17 cellular contexts compared by ENCODE assay signal in genomic region chr21:43815991-43816390, GRCh38. TPM values are rescaled to one million over a fixed set of nuclear protein-coding genes. Genes with fewer than 3 reads are reported as not detected.
DNase-seq lines count a peak whose midpoint lies in the region; ATAC-seq, FAIRE-seq and TF ChIP-seq lines count a peak whose summit lies in the region.
"Had no signal": no experiment of that assay in that cellular context is flagged by ENCODE, and none has a peak within 500 bp of the region (broad histone marks: within the 10 kb centered on the region; RNA-seq: fewer than 3 reads in every experiment).

No MANE protein-coding gene starts in this region.

- peak overlapping the region; percentile 48 for H2AK5ac ChIP-seq in neuronal stem cell (ENCODE audit: low read depth, low read length)

- 88% methylated on average over 12 of the region's 15 CpGs for WGBS in K562 (ENCODE audit: insufficient coverage, low coverage, missing lambda C conversion rate)
- no CpG with 5 or more reads among the region's 15 CpGs for WGBS in neuronal stem cell (ENCODE audit: extremely low coverage in 2 of 2, insufficient read length in 2 of 2, insufficient replicate concordance in 1 of 2), 2 donors

- peaks cover 4 to 7% of the 10 kb centered on the region in 2 donors for H3K36me3 Mint-ChIP-seq in activated T-cell treated with anti-CD3 and anti-CD28 coated beads, Interleukin-2, amount 50 U/mL, for 72 hours (ENCODE audit: insufficient read depth in 2 of 2)

- peak overlapping the region; percentile 0 for H3K4ac ChIP-seq in neuronal stem cell (ENCODE audit: low read length)

- H3K4me2 ChIP-seq in K562 (ENCODE audit: insufficient read depth, low read length): no peak overlapping the region
- no peak overlapping the region for H3K4me2 ChIP-seq in neuronal stem cell (ENCODE audit: insufficient read depth, low read length, poor library complexity, severe bottlenecking)

- no peak for TF ChIP-seq RAD21 in K562 (CRISPR knock-in tag; conservative IDR thresholded peaks at IDR 0.05 in 1 of 2, IDR thresholded peaks at IDR 0.05 in 1 of 2)

- no peak overlapping the region for H4K8ac ChIP-seq in neuronal stem cell (ENCODE audit: low read depth, low read length)

- H3K79me2 ChIP-seq in K562 (ENCODE audit: control insufficient read depth, insufficient read depth, low read length): no peaks in the 10 kb centered on the region

- no peak overlapping the region for H3K27ac Mint-ChIP-seq in activated T-cell treated with anti-CD3 and anti-CD28 coated beads, Interleukin-2, amount 50 U/mL, for 72 hours
- H3K27ac Mint-ChIP-seq: CD4-positive, alpha-beta T cell had no signal

- no peaks in the 10 kb centered on the region for H3K36me3 ChIP-seq in right atrium auricular region
- no peaks in the 10 kb centered on the region for H3K36me3 ChIP-seq in NT2/D1 (ENCODE audit: insufficient read depth, insufficient read length, low read length)
- H3K36me3 ChIP-seq in K562 (ENCODE audit: control insufficient read depth, insufficient read depth, low read length): no peaks in the 10 kb centered on the region
- no peaks in the 10 kb centered on the region for H3K36me3 ChIP-seq in neuronal stem cell (replicated peaks in 1 of 2; ENCODE audit: control insufficient read depth in 2 of 2, insufficient read depth in 2 of 2, low read length in 2 of 2)

- no peak overlapping the region for H3K4me3 Mint-ChIP-seq in activated T-cell treated with anti-CD3 and anti-CD28 coated beads, Interleukin-2, amount 50 U/mL, for 72 hours
- H3K4me3 Mint-ChIP-seq: CD4-positive, alpha-beta T cell had no signal

- no peak for ATAC-seq in Right ventricle myocardium superior (ENCODE audit: poor library complexity)
- no peak for ATAC-seq in K562
- no peak for ATAC-seq in activated T-cell treated with anti-CD3 and anti-CD28 coated beads, Interleukin-2, amount 50 U/mL, for 72 hours (replicated peaks in 1 of 2)
- ATAC-seq in GM19397 (IDR thresholded peaks at IDR 0.05; ENCODE audit: unreplicated experiment): no peak
- ATAC-seq in HG02870 (IDR thresholded peaks at IDR 0.05; ENCODE audit: unreplicated experiment): no peak

- peaks cover 6% of the 10 kb centered on the region for H3K27me3 Mint-ChIP-seq in activated T-cell treated with anti-CD3 and anti-CD28 coated beads, Interleukin-2, amount 50 U/mL, for 72 hours (ENCODE audit: low read depth)
- H3K27me3 Mint-ChIP-seq: CD4-positive, alpha-beta T cell had no signal

- H2AFZ ChIP-seq in K562 (ENCODE audit: low read depth, low read length) (no peak overlapping the region), neuronal stem cell (ENCODE audit: low read length) (no peak overlapping the region)

- no peaks in the 10 kb centered on the region for H3K9me1 ChIP-seq in K562 (ENCODE audit: control insufficient read depth, insufficient read depth, low read length)

- in situ Hi-C loops in K562 (cut with MboI): no loop called here

- H3K14ac ChIP-seq in neuronal stem cell (ENCODE audit: low read length): peak overlapping the region; percentile 75

- H3K27me3 ChIP-seq in right atrium auricular region (no peaks in the 10 kb centered on the region), NT2/D1 (ENCODE audit: insufficient read depth, insufficient read length) (no peaks in the 10 kb centered on the region), K562 (ENCODE audit: control insufficient read depth in 2 of 2, insufficient read depth in 2 of 2, low read length in 2 of 2) (no peaks in the 10 kb centered on the region; a peak in 1 of 5 replicates), neuronal stem cell (ENCODE audit: control insufficient read depth in 3 of 3, insufficient read depth in 3 of 3, low read depth in 1 of 3, low read length in 3 of 3) (no peaks in the 10 kb centered on the region)

- H2BK12ac ChIP-seq in neuronal stem cell (ENCODE audit: low read length): no peak overlapping the region

- no peak overlapping the region for H3K27ac ChIP-seq in right atrium auricular region
- no peak overlapping the region for H3K27ac ChIP-seq in K562 (ENCODE audit: extremely low read depth, low read depth, low read length)
- H3K27ac ChIP-seq in neuronal stem cell (replicated peaks; ENCODE audit: low read length): no peak overlapping the region

- H3K4me3 ChIP-seq in right atrium auricular region: no peak overlapping the region
- H3K4me3 ChIP-seq in NT2/D1 (ENCODE audit: insufficient read length, low read depth): no peak overlapping the region
- H3K4me3 ChIP-seq in K562: no peak overlapping the region
- no peak overlapping the region for H3K4me3 ChIP-seq in neuronal stem cell (ENCODE audit: low read length in 2 of 2)

- peaks cover 6% of the 10 kb centered on the region for H3K4me1 Mint-ChIP-seq in activated T-cell treated with anti-CD3 and anti-CD28 coated beads, Interleukin-2, amount 50 U/mL, for 72 hours (ENCODE audit: low read depth)

- H3K9me3 Mint-ChIP-seq in activated T-cell treated with anti-CD3 and anti-CD28 coated beads, Interleukin-2, amount 50 U/mL, for 72 hours: peaks cover 5 to 6% of the 10 kb centered on the region in 2 donors
- H3K9me3 Mint-ChIP-seq: CD4-positive, alpha-beta T cell had no signal

- DNase-seq in Right ventricle myocardium superior: peak; percentile 33
- no peak for DNase-seq in right atrium auricular region (ENCODE audit: low spot score)
- no peak for DNase-seq in NT2/D1 (ENCODE audit: low read depth, low spot score)
- no peak for DNase-seq in K562 (ENCODE audit: extremely low read depth in 1 of 4, low spot score in 3 of 4)
- no peak for DNase-seq in neuronal stem cell (ENCODE audit: low spot score)
- no peak for DNase-seq in activated T-cell treated with anti-CD3 and anti-CD28 coated beads, Interleukin-2, amount 50 U/mL, for 72 hours
- DNase-seq: ACHN, C1 segment of cervical spinal cord, Calu3, DMS 273 treated with DMSO at 0.1 percent for 48 hours, DMS79, HCEC 1CT, IMR-90 had no signal

- H4K20me1 ChIP-seq in K562 (replicated peaks; ENCODE audit: control insufficient read depth, insufficient read depth, low read length): 0 out of 2 replicates have a peak, but pooled peaks cover 4% of the 10 kb centered on the region

- H3K9ac ChIP-seq in NT2/D1 (ENCODE audit: insufficient read length, low read depth): peak overlapping the region; percentile 4
- H3K9ac ChIP-seq in K562 (ENCODE audit: insufficient read depth in 1 of 2, low read depth in 2 of 2, low read length in 2 of 2): peak overlapping the region; percentile 19 to 85; a peak in 2 of 4 replicates
- no peak overlapping the region for H3K9ac ChIP-seq in neuronal stem cell (ENCODE audit: low read depth, low read length, poor library complexity)

- H3K4me1 ChIP-seq in right atrium auricular region (peaks cover 0 to 13% of the 10 kb centered on the region in 2 donors), NT2/D1 (ENCODE audit: insufficient read depth, insufficient read length) (peaks cover 56% of the 10 kb centered on the region), K562 (replicated peaks in 1 of 2; ENCODE audit: control insufficient read depth in 2 of 2, insufficient read depth in 2 of 2, low read length in 2 of 2) (peaks cover 16 to 86% of the 10 kb centered on the region in 2 experiments), neuronal stem cell (ENCODE audit: control insufficient read depth in 2 of 2, insufficient read depth in 1 of 2, low read depth in 1 of 2, low read length in 2 of 2) (peaks cover 6 to 10% of the 10 kb centered on the region in 2 donors)

- no peak for TF ChIP-seq EP300 in K562 (IDR thresholded peaks at IDR 0.05; ENCODE audit: low read length)

- no peak for FAIRE-seq in K562 (lab: Jason Lieb, UNC)
- FAIRE-seq: GM12891 had no signal

- intact Hi-C loops in Right ventricle myocardium superior (cut with DNase I): no loop called here
- intact Hi-C loops in K562 (cut with micrococcal nuclease): no loop called here

- H2BK5ac ChIP-seq in neuronal stem cell (ENCODE audit: low read length): peak overlapping the region; percentile 48

- H3K23ac ChIP-seq in neuronal stem cell (ENCODE audit: low read depth, low read length, poor library complexity): no peak overlapping the region

- peaks cover 0 to 6% of the 10 kb centered on the region in 2 donors for H3K9me3 ChIP-seq in right atrium auricular region
- H3K9me3 ChIP-seq in NT2/D1 (ENCODE audit: insufficient read depth, low read length): no peaks in the 10 kb centered on the region
- no peaks in the 10 kb centered on the region for H3K9me3 ChIP-seq in K562 (replicated peaks; ENCODE audit: control insufficient read depth, insufficient read depth, low read depth, low read length)
- peaks cover 3 to 6% of the 10 kb centered on the region in 2 donors for H3K9me3 ChIP-seq in neuronal stem cell (replicated peaks in 1 of 2; ENCODE audit: control insufficient read depth in 2 of 2, insufficient read depth in 1 of 2, low read depth in 1 of 2, low read length in 2 of 2)

- POLR2A ChIA-PET in K562 (lab: Yijun Ruan, JAX): interaction anchor here (0.6 kb wide), 1 partner anchor 100 kb away, joined by 3 read pairs; no protein-coding TSS in a partner anchor

- H3K18ac ChIP-seq in neuronal stem cell (ENCODE audit: low read length): peak overlapping the region; percentile 50

- TF ChIP-seq POLR2A in K562 (conservative IDR thresholded peaks at IDR 0.05): no peak

- H2BK120ac ChIP-seq in neuronal stem cell (ENCODE audit: low read depth, low read length): no peak overlapping the region

- BruUV-seq in K562 (replicated peaks; lab: Mats Ljungman, UMichigan): no TSS peak

- no peak overlapping the region for H2BK15ac ChIP-seq in neuronal stem cell (ENCODE audit: low read length)

- CTCF ChIA-PET in K562 (lab: Yijun Ruan, JAX; ENCODE audit: low intra/inter-chr PET ratio): no interaction called here

- no peaks in the 10 kb centered on the region for H3K79me1 ChIP-seq in neuronal stem cell (ENCODE audit: low read depth, low read length)

- TF ChIP-seq CTCF in right atrium auricular region (IDR thresholded peaks at IDR 0.05) (no peak), K562 (IDR thresholded peaks at IDR 0.05 in 2 of 3, conservative IDR thresholded peaks at IDR 0.05 in 1 of 3; ENCODE audit: insufficient read depth in 2 of 3, low read depth in 1 of 3, low read length in 3 of 3) (no peak)

- H4K91ac ChIP-seq in neuronal stem cell (ENCODE audit: low read depth, low read length, poor library complexity): peak overlapping the region; percentile 38

RNA-seq across cellular contexts. Expression of gene RRP1, which starts 26.6 kb away (rescaled TPM):
- total RNA-seq in Right ventricle myocardium superior (9.4 TPM), right atrium auricular region (1 to 10 TPM; 5.7 to 10.0 TPM), K562 (2014; rRNA removed) (68.6 and 84.3 TPM in 2 replicates), K562 (2014; rRNA removed; fragmentation: Illumina TruSeq; extraction: Trizol) (40.5 and 48.5 TPM in 2 replicates), K562 (2015; rRNA removed; fragmentation: Illumina TruSeq; extraction: Trizol) (51.6 and 52.9 TPM in 2 replicates), K562 (2021) (89.1 and 105 TPM in 2 replicates)
- 200 and 398 TPM in 2 replicates for total RNA-seq in K562 (2011; cell fraction: chromatin; rRNA removed; ENCODE audit: low replicate concordance)
- 176 and 196 TPM in 2 replicates for total RNA-seq in K562 (2011; cell fraction: nucleolus; rRNA removed)
- total RNA-seq in K562 (2011; cell fraction: nucleoplasm; rRNA removed): 186 and 220 TPM in 2 replicates
- polyA plus RNA-seq in K562 (2011; rRNA removed) (38.0 and 47.3 TPM in 2 replicates), K562 (2014; fragmentation: Illumina TruSeq; extraction: Trizol) (79.7 and 97.5 TPM in 2 replicates), K562 (2014; fragmentation: Nextera tagmentation; extraction: Ambion mirVana) (1 to 10 TPM in 1 of 2 experiments, under 1 TPM in 1; 0.89 to 1.8 TPM), K562 (2014; rRNA removed) (60.2 and 64.7 TPM in 2 replicates)
- 22.9 and 23.5 TPM in 2 replicates for polyA plus RNA-seq in K562 (2011; cell fraction: cytosol; rRNA removed)
- 233 and 286 TPM in 2 replicates for polyA plus RNA-seq in K562 (2011; cell fraction: nucleus; rRNA removed)
- polyA plus RNA-seq in K562 (2012): 35.6 and 62.2 TPM in 2 replicates
- 23.9 and 28.6 TPM in 2 replicates for polyA minus RNA-seq in K562 (2011; rRNA and poly(A)+ RNA removed)
- 20.8 and 22.0 TPM in 2 replicates for polyA minus RNA-seq in K562 (2011; cell fraction: cytosol; rRNA and poly(A)+ RNA removed)
- polyA minus RNA-seq in K562 (2011; cell fraction: nucleus; rRNA and poly(A)+ RNA removed): 66.5 and 104 TPM in 2 replicates
- polyA plus RNA-seq in neuronal stem cell (2013, experiment 1 of 2): 18.5 TPM
- 19.3 TPM for polyA plus RNA-seq in neuronal stem cell (2013, experiment 2 of 2)
- 10 to 100 TPM; 30.3 to 41.9 TPM for total RNA-seq in activated T-cell treated with anti-CD3 and anti-CD28 coated beads, Interleukin-2, amount 50 U/mL, for 72 hours

RNA-seq across cellular contexts. Expression of gene CSTB, which starts 39.9 kb away (rescaled TPM):
- total RNA-seq in Right ventricle myocardium superior (36.1 TPM), right atrium auricular region (1 to 10 TPM; 8.3 to 8.4 TPM), K562 (2014; rRNA removed) (23.1 and 29.0 TPM in 2 replicates), K562 (2014; rRNA removed; fragmentation: Illumina TruSeq; extraction: Trizol) (20.8 and 21.1 TPM in 2 replicates), K562 (2015; rRNA removed; fragmentation: Illumina TruSeq; extraction: Trizol) (31.7 and 34.9 TPM in 2 replicates), K562 (2021) (43.5 and 48.1 TPM in 2 replicates)
- total RNA-seq in K562 (2011; cell fraction: chromatin; rRNA removed; ENCODE audit: low replicate concordance): 10.6 and 21.9 TPM in 2 replicates
- total RNA-seq in K562 (2011; cell fraction: nucleolus; rRNA removed): 19.5 and 22.0 TPM in 2 replicates
- total RNA-seq in K562 (2011; cell fraction: nucleoplasm; rRNA removed): 18.3 and 24.3 TPM in 2 replicates
- polyA plus RNA-seq in K562 (2011; rRNA removed) (46.6 and 58.0 TPM in 2 replicates), K562 (2014; fragmentation: Illumina TruSeq; extraction: Trizol) (64.2 and 79.8 TPM in 2 replicates), K562 (2014; fragmentation: Nextera tagmentation; extraction: Ambion mirVana) (10 to 100 TPM; 12.4 to 17.1 TPM), K562 (2014; rRNA removed) (65.0 and 67.8 TPM in 2 replicates)
- 74.4 and 80.8 TPM in 2 replicates for polyA plus RNA-seq in K562 (2011; cell fraction: cytosol; rRNA removed)
- polyA plus RNA-seq in K562 (2011; cell fraction: nucleus; rRNA removed): 36.5 and 43.3 TPM in 2 replicates
- 76.9 and 118 TPM in 2 replicates for polyA plus RNA-seq in K562 (2012)
- 33.5 and 37.4 TPM in 2 replicates for polyA minus RNA-seq in K562 (2011; rRNA and poly(A)+ RNA removed)
- polyA minus RNA-seq in K562 (2011; cell fraction: cytosol; rRNA and poly(A)+ RNA removed): 14.2 and 21.7 TPM in 2 replicates
- 9.0 and 14.1 TPM in 2 replicates for polyA minus RNA-seq in K562 (2011; cell fraction: nucleus; rRNA and poly(A)+ RNA removed)
- 86.0 TPM for polyA plus RNA-seq in neuronal stem cell (2013, experiment 1 of 2)
- 88.8 TPM for polyA plus RNA-seq in neuronal stem cell (2013, experiment 2 of 2)
- total RNA-seq in activated T-cell treated with anti-CD3 and anti-CD28 coated beads, Interleukin-2, amount 50 U/mL, for 72 hours: 10 to 100 TPM; 30.7 to 32.3 TPM

RNA-seq across cellular contexts. Expression of gene AGPAT3, which starts 49.0 kb away (rescaled TPM):
- total RNA-seq in Right ventricle myocardium superior: 96.3 TPM
- total RNA-seq in right atrium auricular region: 10 to 100 TPM; 41.3 to 42.5 TPM
- total RNA-seq in K562 (2011; cell fraction: chromatin; rRNA removed; ENCODE audit: low replicate concordance): 91.3 and 152 TPM in 2 replicates
- 92.9 and 103 TPM in 2 replicates for total RNA-seq in K562 (2011; cell fraction: nucleolus; rRNA removed)
- total RNA-seq in K562 (2011; cell fraction: nucleoplasm; rRNA removed): 104 and 106 TPM in 2 replicates
- 41.3 and 50.4 TPM in 2 replicates for total RNA-seq in K562 (2014; rRNA removed)
- 27.3 and 28.6 TPM in 2 replicates for total RNA-seq in K562 (2014; rRNA removed; fragmentation: Illumina TruSeq; extraction: Trizol)
- total RNA-seq in K562 (2015; rRNA removed; fragmentation: Illumina TruSeq; extraction: Trizol): 33.7 and 35.7 TPM in 2 replicates
- total RNA-seq in K562 (2021): 88.4 and 90.1 TPM in 2 replicates
- 48.3 and 63.4 TPM in 2 replicates for polyA plus RNA-seq in K562 (2011; rRNA removed)
- polyA plus RNA-seq in K562 (2011; cell fraction: cytosol; rRNA removed): 66.5 and 76.4 TPM in 2 replicates
- polyA plus RNA-seq in K562 (2011; cell fraction: nucleus; rRNA removed): 70.1 and 87.0 TPM in 2 replicates
- 42.6 and 65.7 TPM in 2 replicates for polyA plus RNA-seq in K562 (2012)
- polyA plus RNA-seq in K562 (2014; fragmentation: Illumina TruSeq; extraction: Trizol): 33.2 and 48.4 TPM in 2 replicates
- 1 to 10 TPM; 1.5 TPM for polyA plus RNA-seq in K562 (2014; fragmentation: Nextera tagmentation; extraction: Ambion mirVana)
- 46.6 and 50.1 TPM in 2 replicates for polyA plus RNA-seq in K562 (2014; rRNA removed)
- 40.0 and 57.0 TPM in 2 replicates for polyA minus RNA-seq in K562 (2011; rRNA and poly(A)+ RNA removed)
- polyA minus RNA-seq in K562 (2011; cell fraction: cytosol; rRNA and poly(A)+ RNA removed): 48.7 and 66.4 TPM in 2 replicates
- 26.1 and 32.4 TPM in 2 replicates for polyA minus RNA-seq in K562 (2011; cell fraction: nucleus; rRNA and poly(A)+ RNA removed)
- polyA plus RNA-seq in neuronal stem cell (2013, experiment 1 of 2): 7.7 TPM
- 7.4 TPM for polyA plus RNA-seq in neuronal stem cell (2013, experiment 2 of 2)
- total RNA-seq in activated T-cell treated with anti-CD3 and anti-CD28 coated beads, Interleukin-2, amount 50 U/mL, for 72 hours: 10 to 100 TPM; 86.1 to 87.1 TPM
